Comparison of ENCODE assay signal across 1 cellular context in the genomic region with DNA sequence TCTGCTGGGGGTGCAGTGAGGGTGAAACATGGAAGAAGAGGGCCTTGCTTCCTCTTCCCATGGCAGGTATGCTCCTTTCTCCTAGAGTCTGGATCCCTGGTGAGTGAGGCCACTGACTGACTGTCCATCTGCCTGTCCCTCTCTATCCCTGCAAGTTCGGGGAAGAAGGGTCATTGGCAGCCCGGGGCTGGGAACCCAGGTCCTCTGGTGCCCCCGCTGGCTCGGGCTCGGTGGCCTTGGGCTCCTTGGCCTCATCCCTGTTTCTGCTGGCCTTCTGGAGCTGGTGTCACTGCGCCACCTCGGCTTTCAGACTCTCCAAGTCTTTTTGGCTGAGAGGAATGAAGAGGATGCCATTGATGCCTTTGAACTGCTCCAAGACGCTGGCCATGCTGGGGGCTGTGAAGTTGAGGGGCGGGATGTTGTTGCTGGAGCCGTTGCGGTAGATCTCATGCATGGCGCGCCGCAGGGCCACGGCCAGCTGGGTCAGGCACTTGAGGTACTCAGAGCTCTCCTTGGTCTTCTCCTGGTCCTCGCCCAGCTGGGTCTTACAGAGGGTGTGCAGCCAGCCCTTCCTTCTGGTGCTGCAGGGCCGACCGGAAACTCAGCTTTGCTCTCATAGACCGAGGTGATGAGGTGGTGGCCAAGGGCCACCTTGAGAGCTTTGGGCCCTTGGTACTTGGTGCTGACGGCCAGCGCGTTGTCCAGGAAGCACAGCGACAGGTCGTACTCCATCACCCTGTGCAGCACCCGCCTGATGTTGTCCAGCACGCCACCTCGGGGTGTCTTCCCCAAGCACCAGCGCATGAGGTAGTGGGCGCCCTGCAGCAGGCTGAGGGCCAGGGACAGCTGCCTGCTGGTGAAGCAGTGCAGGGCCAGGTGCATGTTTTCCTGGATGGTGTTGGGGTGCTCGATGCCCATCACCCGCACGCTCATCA.
TF ChIP-seq lines count a peak whose summit lies in the region.

No MANE protein-coding gene starts in this region.

TF ChIP-seq in H1, 55 proteins besides CTCF, POLR2A, EP300 and RAD21:
- TF ChIP-seq CBX8 (IDR thresholded peaks at IDR 0.05; ENCODE audit: borderline replicate concordance, low read depth, low read length) (no peak), EZH2 (IDR thresholded peaks at IDR 0.05; ENCODE audit: low read depth, low read length, severe bottlenecking) (no peak), YY1 (IDR thresholded peaks at IDR 0.05; ENCODE audit: low read depth, low read length) (no peak), MAX (IDR thresholded peaks at IDR 0.05) (no peak), HDAC2 (IDR thresholded peaks at IDR 0.05; ENCODE audit: borderline replicate concordance in 1 of 2, low read depth in 2 of 2, low read length in 2 of 2) (no peak), TAF1 (IDR thresholded peaks at IDR 0.05; ENCODE audit: low read depth, low read length) (no peak), PHF8 (conservative IDR thresholded peaks at IDR 0.05; ENCODE audit: low read depth, low read length) (no peak), KDM4A (IDR thresholded peaks at IDR 0.05; ENCODE audit: low read depth, low read length, severe bottlenecking) (no peak), CTBP2 (IDR thresholded peaks at IDR 0.05; ENCODE audit: borderline replicate concordance, insufficient read depth, insufficient read length, low read length) (no peak), CEBPB (IDR thresholded peaks at IDR 0.05; ENCODE audit: low read depth, low read length) (no peak), POU5F1 (IDR thresholded peaks at IDR 0.05; ENCODE audit: low read depth, low read length) (no peak)
